Comparison of ENCODE assay signal across 14 cellular contexts in the genomic region with DNA sequence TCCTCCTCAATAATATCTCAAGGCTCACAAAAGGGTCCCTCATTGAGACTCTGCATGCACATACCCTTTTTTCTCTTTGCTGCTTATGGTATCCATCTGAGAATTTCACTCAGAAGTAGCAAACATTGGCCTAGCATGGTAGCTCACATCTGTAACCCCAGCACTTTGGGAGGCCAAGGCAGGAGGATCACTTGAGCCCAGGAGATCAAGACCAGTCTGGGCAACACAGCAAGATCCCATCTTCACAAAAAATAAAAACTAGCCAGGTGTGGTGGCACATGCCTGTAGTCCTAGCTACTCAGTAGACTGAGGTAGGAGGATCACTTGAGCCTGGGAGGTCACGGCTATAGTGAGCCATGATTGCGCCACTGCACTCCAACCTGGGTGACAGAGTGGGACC. TPM values are rescaled to one million over a fixed set of nuclear protein-coding genes. Genes with fewer than 3 reads are reported as not detected.
DNase-seq lines count a peak whose midpoint lies in the region; ATAC-seq and TF ChIP-seq lines count a peak whose summit lies in the region.
"Had no signal": no experiment of that assay in that cellular context is flagged by ENCODE, and none has a peak within 500 bp of the region (broad histone marks: within the 10 kb centered on the region; RNA-seq: fewer than 3 reads in every experiment).

No MANE protein-coding gene starts in this region.

- no peak overlapping the region for H2BK20ac ChIP-seq in H9 (ENCODE audit: low read depth, low read length, poor library complexity, severe bottlenecking)

- H3K27ac ChIP-seq in CD4-positive, CD25-positive, alpha-beta regulatory T cell (ENCODE audit: insufficient read depth, low read length, poor library complexity, severe bottlenecking) = peak overlapping the region; percentile 70
- H3K27ac ChIP-seq in H9 (ENCODE audit: insufficient read length, low read depth, low read length) = no peak overlapping the region
- H3K27ac ChIP-seq in rectal smooth muscle tissue (ENCODE audit: low read depth, low read length) = peak overlapping the region; percentile 41
- H3K27ac ChIP-seq: parathyroid adenoma, SJSA1 had no signal

- DNase-seq in CD4-positive, CD25-positive, alpha-beta regulatory T cell = no peak
- DNase-seq in H9 (no peak), C1 segment of cervical spinal cord (lab: John Stamatoyannopoulos, UW) (no peak), NCI-H1048 (lab: John Stamatoyannopoulos, UW) (no peak)
- no peak for DNase-seq in activated naive CD8-positive, alpha-beta T cell treated with anti-CD3 and anti-CD28 coated beads, Interleukin-2, amount 10 ng/mL, durations not matched to agents 7 days and 5 days
- DNase-seq: activated B cell treated with CpG ODN at 0.5 μM for 24 hours, NCI-H1092 treated with DMSO at 0.1 percent for 48 hours, NCI-H345, upper lobe of right lung had no signal

- H3K4me2 ChIP-seq in H9 (ENCODE audit: insufficient read depth, insufficient read length, low read length) = no peak overlapping the region

- H3K27ac Mint-ChIP-seq in CD4-positive, CD25-positive, alpha-beta regulatory T cell = peak overlapping the region; percentile 85 to 96 (median 89)
- peak overlapping the region in 2 of 3 experiments; percentile 28 to 82; a peak in 3 of 7 replicates for H3K27ac Mint-ChIP-seq in H9
- peak overlapping the region; percentile 87 for H3K27ac Mint-ChIP-seq in activated naive CD8-positive, alpha-beta T cell treated with anti-CD3 and anti-CD28 coated beads, Interleukin-2, amount 10 ng/mL, durations not matched to agents 7 days and 5 days
- H3K27ac Mint-ChIP-seq: activated B cell treated with CpG ODN at 0.5 μM for 24 hours, mesothelial cell of epicardium had no signal

- POLR2A ChIA-PET in activated naive CD8-positive, alpha-beta T cell treated with anti-CD3 and anti-CD28 coated beads, Interleukin-2, amount 10 ng/mL, durations not matched to agents 7 days and 5 days (lab: Charles Lee) = interaction anchor here (1.3 to 2.8 kb wide), 2 partner anchors 8 to 11 kb away, joined by 3 to 10 read pairs; partner anchors contain the start of gene LRIG1

- no peak overlapping the region for H3K56ac ChIP-seq in H9 (ENCODE audit: insufficient read length, low read depth, low read length)

- H4K8ac ChIP-seq in H9 (replicated peaks; ENCODE audit: insufficient read length, low read depth, low read length) = no peak overlapping the region

- no peak overlapping the region for H2BK15ac ChIP-seq in H9 (ENCODE audit: low read depth, low read length)

- H3K4ac ChIP-seq in H9 (ENCODE audit: low read depth, low read length) = no peak overlapping the region

- no peak overlapping the region for H2BK5ac ChIP-seq in H9 (ENCODE audit: insufficient read length, low read length)

- peaks cover 76% of the 10 kb centered on the region for H3K79me2 ChIP-seq in H9 (ENCODE audit: insufficient read depth, low read length)

- no peak overlapping the region for H3K23ac ChIP-seq in H9 (ENCODE audit: insufficient read length, low read depth, low read length)

- H2BK120ac ChIP-seq in H9 (ENCODE audit: low read depth, low read length, poor library complexity, severe bottlenecking) = no peak overlapping the region

- no peak overlapping the region for H4K5ac ChIP-seq in H9 (ENCODE audit: insufficient read length, low read depth, low read length)

- WGBS in H9 (ENCODE audit: extremely low coverage, insufficient read length, low lambda C conversion rate) = no CpG with 5 or more reads among the region's 2 CpGs

- no peak overlapping the region for H3K9ac ChIP-seq in H9 (ENCODE audit: extremely low read depth, insufficient read length, low read length)
- H3K9ac ChIP-seq in rectal smooth muscle tissue (ENCODE audit: low read length) = no peak overlapping the region
- H3K9ac ChIP-seq: parathyroid adenoma had no signal

- peaks cover 92% of the 10 kb centered on the region for H3K4me1 ChIP-seq in CD4-positive, CD25-positive, alpha-beta regulatory T cell (ENCODE audit: control insufficient read depth, insufficient read depth, low read length, poor library complexity, severe bottlenecking)
- H3K4me1 ChIP-seq in H9 (ENCODE audit: insufficient read depth, low read length) (peaks cover 34% of the 10 kb centered on the region), rectal smooth muscle tissue (ENCODE audit: control insufficient read depth, insufficient read depth, low read length) (peaks cover 66% of the 10 kb centered on the region)
- H3K4me1 ChIP-seq: parathyroid adenoma had no signal

- H3K27me3 ChIP-seq in CD4-positive, CD25-positive, alpha-beta regulatory T cell (ENCODE audit: control insufficient read depth, insufficient read depth, low read length) = no peaks in the 10 kb centered on the region
- H3K27me3 ChIP-seq in H9 (ENCODE audit: insufficient read depth, low read length) = no peaks in the 10 kb centered on the region
- H3K27me3 ChIP-seq in rectal smooth muscle tissue (ENCODE audit: control insufficient read depth, insufficient read depth, low read length) = no peaks in the 10 kb centered on the region
- H3K27me3 ChIP-seq: SJSA1, upper lobe of right lung had no signal

- no peak for ATAC-seq in CD4-positive, CD25-positive, alpha-beta regulatory T cell (ENCODE audit: low read depth in 2 of 2)
- no peak for ATAC-seq in activated naive CD8-positive, alpha-beta T cell treated with anti-CD3 and anti-CD28 coated beads, Interleukin-2, amount 10 ng/mL, durations not matched to agents 7 days and 5 days (ENCODE audit: low read depth)
- ATAC-seq in HG03378 (IDR thresholded peaks at IDR 0.05; ENCODE audit: unreplicated experiment) = no peak
- ATAC-seq: upper lobe of right lung had no signal

- no peak overlapping the region for H2AFZ ChIP-seq in H9 (ENCODE audit: low read length)
- H2AFZ ChIP-seq: parathyroid adenoma had no signal

- no peak overlapping the region for H3T11ph ChIP-seq in H9 (ENCODE audit: low read length)

- H3K27me3 Mint-ChIP-seq in CD4-positive, CD25-positive, alpha-beta regulatory T cell = no peaks in the 10 kb centered on the region
- no peaks in the 10 kb centered on the region for H3K27me3 Mint-ChIP-seq in H9 (ENCODE audit: low read depth)
- peaks cover 3% of the 10 kb centered on the region for H3K27me3 Mint-ChIP-seq in activated naive CD8-positive, alpha-beta T cell treated with anti-CD3 and anti-CD28 coated beads, Interleukin-2, amount 10 ng/mL, durations not matched to agents 7 days and 5 days

- no peak overlapping the region for H4K91ac ChIP-seq in H9 (ENCODE audit: insufficient read length, low read depth, low read length)

- no peak for TF ChIP-seq CTCF in H9 (conservative IDR thresholded peaks at IDR 0.05)

- peaks cover 0 to 2% (median 0%) of the 10 kb centered on the region in 7 donors for H3K9me3 Mint-ChIP-seq in CD4-positive, CD25-positive, alpha-beta regulatory T cell
- no peaks in the 10 kb centered on the region; a peak in 1 of 5 replicates for H3K9me3 Mint-ChIP-seq in H9
- H3K9me3 Mint-ChIP-seq in activated naive CD8-positive, alpha-beta T cell treated with anti-CD3 and anti-CD28 coated beads, Interleukin-2, amount 10 ng/mL, durations not matched to agents 7 days and 5 days = peaks cover 2% of the 10 kb centered on the region
- H3K9me3 Mint-ChIP-seq: activated B cell treated with CpG ODN at 0.5 μM for 24 hours, mesothelial cell of epicardium had no signal

- no peaks in the 10 kb centered on the region for H3K23me2 ChIP-seq in H9 (ENCODE audit: insufficient read length, low read depth, low read length, poor library complexity, severe bottlenecking)

- peaks cover 11% of the 10 kb centered on the region for H3K36me3 Mint-ChIP-seq in CD4-positive, CD25-positive, alpha-beta regulatory T cell
- peaks cover 7 to 27% (median 9%) of the 10 kb centered on the region in 3 experiments; a peak in 6 of 7 replicates for H3K36me3 Mint-ChIP-seq in H9 (ENCODE audit: insufficient read depth in 1 of 3, low read depth in 3 of 3)
- peaks cover 9% of the 10 kb centered on the region for H3K36me3 Mint-ChIP-seq in activated naive CD8-positive, alpha-beta T cell treated with anti-CD3 and anti-CD28 coated beads, Interleukin-2, amount 10 ng/mL, durations not matched to agents 7 days and 5 days
- H3K36me3 Mint-ChIP-seq: mesothelial cell of epicardium had no signal

- H3K4me1 Mint-ChIP-seq in CD4-positive, CD25-positive, alpha-beta regulatory T cell = peaks cover 42 to 94% (median 74%) of the 10 kb centered on the region in 4 donors
- peaks cover 89 to 93% of the 10 kb centered on the region in 2 experiments for H3K4me1 Mint-ChIP-seq in H9
- H3K4me1 Mint-ChIP-seq in activated naive CD8-positive, alpha-beta T cell treated with anti-CD3 and anti-CD28 coated beads, Interleukin-2, amount 10 ng/mL, durations not matched to agents 7 days and 5 days = peaks cover 53% of the 10 kb centered on the region

- no peaks in the 10 kb centered on the region for H3K36me3 ChIP-seq in CD4-positive, CD25-positive, alpha-beta regulatory T cell (ENCODE audit: control insufficient read depth, insufficient read depth, low read length)
- H3K36me3 ChIP-seq in rectal smooth muscle tissue (ENCODE audit: control insufficient read depth, insufficient read depth, low read length) = no peaks in the 10 kb centered on the region
- H3K36me3 ChIP-seq: SJSA1, upper lobe of right lung had no signal

- H3K4me3 Mint-ChIP-seq in CD4-positive, CD25-positive, alpha-beta regulatory T cell = peak overlapping the region; percentile 66 to 84 (median 71)
- H3K4me3 Mint-ChIP-seq in H9 = peak overlapping the region in 1 of 2 experiments; percentile 49; a peak in 2 of 5 replicates
- peak overlapping the region; percentile 67 for H3K4me3 Mint-ChIP-seq in activated naive CD8-positive, alpha-beta T cell treated with anti-CD3 and anti-CD28 coated beads, Interleukin-2, amount 10 ng/mL, durations not matched to agents 7 days and 5 days
- H3K4me3 Mint-ChIP-seq: activated B cell treated with CpG ODN at 0.5 μM for 24 hours, mesothelial cell of epicardium had no signal

- H2BK12ac ChIP-seq in H9 (ENCODE audit: insufficient read length, low read depth, low read length) = no peak overlapping the region

- no peaks in the 10 kb centered on the region for H4K20me1 ChIP-seq in H9 (ENCODE audit: control insufficient read depth, insufficient read depth, insufficient read length)

- H3K18ac ChIP-seq in H9 (ENCODE audit: insufficient read length, low read depth, low read length) = no peak overlapping the region

- H3K9me3 ChIP-seq in CD4-positive, CD25-positive, alpha-beta regulatory T cell (ENCODE audit: control insufficient read depth in 2 of 2, low read length in 2 of 2) = no peaks in the 10 kb centered on the region
- H3K9me3 ChIP-seq in H9 (ENCODE audit: control insufficient read depth, low read depth, low read length) = no peaks in the 10 kb centered on the region
- H3K9me3 ChIP-seq: SJSA1, upper lobe of right lung had no signal

- H3K4me3 ChIP-seq in CD4-positive, CD25-positive, alpha-beta regulatory T cell (ENCODE audit: low read depth, low read length) = peak overlapping the region; percentile 79
- no peak overlapping the region for H3K4me3 ChIP-seq in rectal smooth muscle tissue (ENCODE audit: low read length)
- H3K4me3 ChIP-seq: SJSA1, upper lobe of right lung had no signal

- peaks cover 8% of the 10 kb centered on the region for H3K79me1 ChIP-seq in H9 (ENCODE audit: insufficient read depth, low read depth, low read length, poor library complexity, severe bottlenecking)

- no peak overlapping the region for H2AK5ac ChIP-seq in H9 (ENCODE audit: insufficient read length, low read length)

- H3K14ac ChIP-seq in H9 (ENCODE audit: insufficient read depth, low read length) = no peak overlapping the region

RNA-seq across cellular contexts. Expression of gene LRIG1, which starts 11.7 kb away (rescaled TPM):
- total RNA-seq in CD4-positive, CD25-positive, alpha-beta regulatory T cell = 81.3 TPM
- polyA plus RNA-seq in CD4-positive, CD25-positive, alpha-beta regulatory T cell = 10 to 100 TPM; 46.7 to 67.6 (median 64.4) TPM
- 63.3 and 70.3 TPM in 2 replicates for total RNA-seq in H9 (2021)
- 10 to 100 TPM; 17.9 to 27.0 TPM for total RNA-seq in activated naive CD8-positive, alpha-beta T cell treated with anti-CD3 and anti-CD28 coated beads, Interleukin-2, amount 10 ng/mL, durations not matched to agents 7 days and 5 days
